8 cellular contexts compared by ENCODE assay signal in genomic region chr14:20477211-20477876, GRCh38. TPM values are rescaled to one million over a fixed set of nuclear protein-coding genes. Genes with fewer than 3 reads are reported as not detected.
DNase-seq lines count a peak whose midpoint lies in the region; ATAC-seq and TF ChIP-seq lines count a peak whose summit lies in the region.

No MANE protein-coding gene starts in this region.

- DNase-seq in AML-193 (lab: John Stamatoyannopoulos, UW) (peak; percentile 73 to 79), Karpas-422 (peak; percentile 52), immature natural killer cell (peak; percentile 32 to 47 (median 43)), middle frontal gyrus (ENCODE audit: extremely low spot score, low spot score) (no peak), omental fat pad (ENCODE audit: low spot score) (no peak)
- peak; percentile 22 for DNase-seq in activated effector memory CD4-positive, alpha-beta T cell treated with Interleukin-2 at 50 U/mL for 16 hours

- H3K36me3 ChIP-seq in Karpas-422 (ENCODE audit: insufficient read depth, low read length), result peaks cover 61% of the 10 kb centered on the region
- no peaks in the 10 kb centered on the region for H3K36me3 ChIP-seq in urinary bladder (ENCODE audit: insufficient read depth)

- H3K36me3 Mint-ChIP-seq in immature natural killer cell, result peaks cover 31 to 51% (median 47%) of the 10 kb centered on the region in 3 donors

- H3K27ac ChIP-seq in Karpas-422 (ENCODE audit: low read length) (no peak overlapping the region), urinary bladder (ENCODE audit: low read depth) (peak overlapping the region; percentile 11)

- H3K27me3 Mint-ChIP-seq in immature natural killer cell (ENCODE audit: low read depth in 3 of 3), result peaks cover 0 to 3% (median 0%) of the 10 kb centered on the region in 3 donors

- peaks cover 9% of the 10 kb centered on the region for H3K79me2 ChIP-seq in Karpas-422 (ENCODE audit: low read length)

- no peak for TF ChIP-seq CTCF in omental fat pad (IDR thresholded peaks at IDR 0.05)

- no peak overlapping the region for H3K4me2 ChIP-seq in Karpas-422 (ENCODE audit: low read depth, low read length, poor library complexity, severe bottlenecking)

- no peaks in the 10 kb centered on the region for H3K9me2 ChIP-seq in Karpas-422 (replicated peaks; ENCODE audit: insufficient read depth, low read length)

- H3K27ac Mint-ChIP-seq in immature natural killer cell, result peak overlapping the region; percentile 91 to 96 (median 94)

- ATAC-seq in GM21717 (IDR thresholded peaks at IDR 0.05; ENCODE audit: unreplicated experiment) (no peak), omental fat pad (ENCODE audit: low FRiP score) (no peak)

- WGBS in urinary bladder, result 32% methylated on average over 1 of the region's 1 CpG

- H4K20me1 ChIP-seq in Karpas-422 (ENCODE audit: insufficient read depth, low read depth, low read length), result peaks cover 40% of the 10 kb centered on the region

- no peaks in the 10 kb centered on the region for H3K27me3 ChIP-seq in Karpas-422 (ENCODE audit: low read length)

- H3K9me3 ChIP-seq in Karpas-422 (ENCODE audit: low read length), result no peaks in the 10 kb centered on the region

- peaks cover 52 to 81% of the 10 kb centered on the region in 2 donors for H3K4me1 Mint-ChIP-seq in immature natural killer cell

- no peak overlapping the region for H2AFZ ChIP-seq in Karpas-422 (ENCODE audit: low read length)

- no peak overlapping the region for H3K4me3 ChIP-seq in Karpas-422 (ENCODE audit: low read length)
- H3K4me3 ChIP-seq in urinary bladder (ENCODE audit: low read depth, low read length), result no peak overlapping the region

- H3K4me3 Mint-ChIP-seq in immature natural killer cell, result peak overlapping the region; percentile 66 to 86 (median 78)

- no peaks in the 10 kb centered on the region for H3K9me3 Mint-ChIP-seq in immature natural killer cell

- H3K4me1 ChIP-seq in Karpas-422 (ENCODE audit: low read length), result no peaks in the 10 kb centered on the region
- H3K4me1 ChIP-seq in urinary bladder (ENCODE audit: insufficient read depth), result no peaks in the 10 kb centered on the region

- H3K9ac ChIP-seq in Karpas-422 (ENCODE audit: low read length), result no peak overlapping the region

RNA-seq across cellular contexts. Expression of gene PNP, which starts 8.1 kb away (rescaled TPM):
- total RNA-seq in Karpas-422 (2014; rRNA removed; shearing (Covaris generic); ENCODE audit: low replicate concordance), result 104 and 138 TPM in 2 replicates
- 10 to 100 TPM; 38.8 to 71.6 (median 69.6) TPM for polyA plus RNA-seq in immature natural killer cell
- 12.5 TPM for total RNA-seq in urinary bladder
- polyA plus RNA-seq in urinary bladder, result 25.9 TPM
- total RNA-seq in omental fat pad, result 100 to 1,000 TPM in 2 of 4 donors, 10 to 100 TPM in 2; 28.4 to 437 (median 117) TPM

RNA-seq across cellular contexts. Expression of gene PIP4P1, which starts 16.1 kb away (rescaled TPM):
- 29.4 and 45.2 TPM in 2 replicates for total RNA-seq in Karpas-422 (2014; rRNA removed; shearing (Covaris generic); ENCODE audit: low replicate concordance)
- polyA plus RNA-seq in immature natural killer cell (10 to 100 TPM; 17.7 to 29.2 (median 26.2) TPM), urinary bladder (40.8 TPM)
- total RNA-seq in urinary bladder (11.9 TPM), omental fat pad (10 to 100 TPM; 20.4 to 24.4 (median 22.5) TPM)

RNA-seq across cellular contexts. Expression of gene APEX1, which starts 22.3 kb away (rescaled TPM):
- total RNA-seq in Karpas-422 (2014; rRNA removed; shearing (Covaris generic); ENCODE audit: low replicate concordance), result 97.8 and 118 TPM in 2 replicates
- 10 to 100 TPM; 85.6 to 95.6 (median 93.3) TPM for polyA plus RNA-seq in immature natural killer cell
- 21.2 TPM for total RNA-seq in urinary bladder
- polyA plus RNA-seq in urinary bladder, result 147 TPM
- total RNA-seq in omental fat pad, result 100 to 1,000 TPM; 110 to 146 (median 131) TPM

RNA-seq across cellular contexts. Expression of gene OSGEP, which starts 22.7 kb away (rescaled TPM):
- 63.0 and 84.1 TPM in 2 replicates for total RNA-seq in Karpas-422 (2014; rRNA removed; shearing (Covaris generic); ENCODE audit: low replicate concordance)
- polyA plus RNA-seq in immature natural killer cell, result 10 to 100 TPM; 40.2 to 49.4 (median 45.5) TPM
- 28.4 TPM for total RNA-seq in urinary bladder
- polyA plus RNA-seq in urinary bladder, result 41.1 TPM
- total RNA-seq in omental fat pad, result 10 to 100 TPM; 30.9 to 55.1 (median 53.4) TPM

RNA-seq across cellular contexts. Expression of gene RNASE10, which starts 28.0 kb away (rescaled TPM):
- not detected in 2 replicates for total RNA-seq in Karpas-422 (2014; rRNA removed; shearing (Covaris generic); ENCODE audit: low replicate concordance)
- polyA plus RNA-seq in immature natural killer cell (not detected), urinary bladder (0.20 TPM)
- total RNA-seq in urinary bladder (not detected), omental fat pad (not detected)

Comparison
In these comparisons a context has a peak if more than half of its experiments do, and no peak if none do; other contexts are left out.
1. DNase-seq: peak in AML-193 (2 of 2), Karpas-422 (single experiment), activated effector memory CD4-positive, alpha-beta T cell treated with Interleukin-2 at 50 U/mL for 16 hours (single experiment) and immature natural killer cell (3 of 3); none in middle frontal gyrus (single experiment) and omental fat pad (single experiment).